ENCODE assay signal across 17 cellular contexts in genomic region chr7:39816462-39817065, GRCh38.
DNase-seq lines count a peak whose midpoint lies in the region; ATAC-seq, FAIRE-seq and TF ChIP-seq lines count a peak whose summit lies in the region.
"Had no signal": no experiment of that assay in that cellular context is flagged by ENCODE, and none has a peak within 500 bp of the region (broad histone marks: within the 10 kb centered on the region; RNA-seq: fewer than 3 reads in every experiment).

No MANE protein-coding gene starts in this region.

- whole genome bisulfite sequencing in sigmoid colon, 2 donors: 76 to 81% methylated on average over 7 of the region's 7 CpGs

- peak; percentile 25 for DNase-seq in A673 (ENCODE audit: low spot score)
- peak; percentile 45 for DNase-seq in endothelial cell of umbilical vein (ENCODE audit: low read depth, low spot score)
- DNase-seq in NCI-H446 (lab: John Stamatoyannopoulos, UW): no peak
- no peak for DNase-seq in naive thymus-derived CD8-positive, alpha-beta T cell
- DNase-seq in NCI-H510A (lab: John Stamatoyannopoulos, UW): no peak
- DNase-seq in sigmoid colon: no peak
- DNase-seq: 8988T; Calu3; CD8-positive, alpha-beta T cell; DMS79 treated with DMSO at 0.1 percent for 48 hours; GF-D8; GOT3; H7 had no signal

- TF ChIP-seq POLR2A in endothelial cell of umbilical vein (IDR thresholded peaks at IDR 0.05; ENCODE audit: low read depth, low read length): no peak
- TF ChIP-seq POLR2A in sigmoid colon (IDR thresholded peaks at IDR 0.05): no peak

- peak overlapping the region; percentile 8 for H3K4me2 ChIP-seq in endothelial cell of umbilical vein (ENCODE audit: insufficient read depth, low read length)
- H3K4me2 ChIP-seq: BLaER1 treated with 17β-estradiol and CSF1 and Interleukin-3, amounts not matched to agents 10 nM and 100 nM had no signal

- H3K27ac Mint-ChIP-seq in naive thymus-derived CD8-positive, alpha-beta T cell: no peak overlapping the region
- H3K27ac Mint-ChIP-seq: B cell; CD8-positive, alpha-beta T cell had no signal

- no peaks in the 10 kb centered on the region for H3K36me3 Mint-ChIP-seq in naive thymus-derived CD8-positive, alpha-beta T cell
- H3K36me3 Mint-ChIP-seq: CD8-positive, alpha-beta T cell had no signal

- H3K27me3 Mint-ChIP-seq in naive thymus-derived CD8-positive, alpha-beta T cell: peaks cover 9 to 29% (median 17%) of the 10 kb centered on the region in 5 donors

- no peaks in the 10 kb centered on the region for H3K9me3 ChIP-seq in A673 (ENCODE audit: low read depth, low read length, poor library complexity, severe bottlenecking)
- H3K9me3 ChIP-seq in HEK293 (ENCODE audit: control insufficient read depth, insufficient read depth, low read depth, low read length): no peaks in the 10 kb centered on the region
- no peaks in the 10 kb centered on the region for H3K9me3 ChIP-seq in endothelial cell of umbilical vein (replicated peaks; ENCODE audit: control insufficient read depth, insufficient read depth, low read length)
- H3K9me3 ChIP-seq in sigmoid colon: no peaks in the 10 kb centered on the region
- H3K9me3 ChIP-seq: BLaER1 treated with 17β-estradiol and CSF1 and Interleukin-3, amounts not matched to agents 10 nM and 100 nM had no signal

- H3K9me3 Mint-ChIP-seq in naive thymus-derived CD8-positive, alpha-beta T cell: no peaks in the 10 kb centered on the region
- H3K9me3 Mint-ChIP-seq: CD8-positive, alpha-beta T cell had no signal

- no peak overlapping the region for H2AFZ ChIP-seq in endothelial cell of umbilical vein (ENCODE audit: low read depth, low read length)

- H3K4me1 Mint-ChIP-seq in naive thymus-derived CD8-positive, alpha-beta T cell: no peaks in the 10 kb centered on the region
- H3K4me1 Mint-ChIP-seq: B cell had no signal

- H3K9me1 ChIP-seq in endothelial cell of umbilical vein (replicated peaks; ENCODE audit: control insufficient read depth, extremely low read depth, insufficient read depth, low read length): no peaks in the 10 kb centered on the region

- no peak for TF ChIP-seq EP300 in sigmoid colon (IDR thresholded peaks at IDR 0.05)

- no peaks in the 10 kb centered on the region for H3K79me2 ChIP-seq in endothelial cell of umbilical vein (ENCODE audit: control insufficient read depth, insufficient read depth, low read length)

- no peak overlapping the region for H3K4me3 Mint-ChIP-seq in naive thymus-derived CD8-positive, alpha-beta T cell
- H3K4me3 Mint-ChIP-seq: B cell; CD8-positive, alpha-beta T cell had no signal

- POLR2A ChIA-PET in A673 (lab: Charles Lee; ENCODE audit: low non-redundant PET) (no interaction called here), HEK293 (lab: Yijun Ruan, JAX) (no interaction called here), endothelial cell of umbilical vein (lab: Charles Lee) (no interaction called here)
- POLR2A ChIA-PET in naive thymus-derived CD8-positive, alpha-beta T cell (lab: Charles Lee): no interaction called here

- H3K4me3 ChIP-seq in A673 (ENCODE audit: low read depth, low read length, poor library complexity, severe bottlenecking) (no peak overlapping the region), HEK293 (ENCODE audit: low read depth, low read length) (no peak overlapping the region), endothelial cell of umbilical vein (replicated peaks in 1 of 3; ENCODE audit: insufficient read depth in 1 of 3, low read depth in 1 of 3, low read length in 3 of 3) (no peak overlapping the region), sigmoid colon (no peak overlapping the region)
- H3K4me3 ChIP-seq: BLaER1 treated with 17β-estradiol and CSF1 and Interleukin-3, amounts not matched to agents 10 nM and 100 nM had no signal

- H3K36me3 ChIP-seq in A673 (ENCODE audit: insufficient read depth, low read length, poor library complexity, severe bottlenecking) (no peaks in the 10 kb centered on the region), HEK293 (ENCODE audit: control insufficient read depth in 2 of 2, insufficient read depth in 1 of 2, low read length in 2 of 2) (no peaks in the 10 kb centered on the region), endothelial cell of umbilical vein (ENCODE audit: control insufficient read depth in 2 of 2, extremely low read depth in 1 of 2, insufficient read depth in 2 of 2, low read length in 2 of 2) (no peaks in the 10 kb centered on the region), sigmoid colon (no peaks in the 10 kb centered on the region)
- H3K36me3 ChIP-seq: BLaER1 treated with 17β-estradiol and CSF1 and Interleukin-3, amounts not matched to agents 10 nM and 100 nM had no signal

- FAIRE-seq in endothelial cell of umbilical vein (lab: Jason Lieb, UNC): no peak

- no peak overlapping the region for H3K9ac ChIP-seq in endothelial cell of umbilical vein (replicated peaks; ENCODE audit: extremely low read depth, insufficient read depth, low read length)
- H3K9ac ChIP-seq: BLaER1 treated with 17β-estradiol and CSF1 and Interleukin-3, amounts not matched to agents 10 nM and 100 nM had no signal

- BruUV-seq in A673 (replicated peaks; lab: Mats Ljungman, UMichigan) (no TSS peak), endothelial cell of umbilical vein (replicated peaks; lab: Mats Ljungman, UMichigan) (no TSS peak)

- H3K27ac ChIP-seq in A673 (ENCODE audit: low read depth, low read length, poor library complexity, severe bottlenecking): no peak overlapping the region
- no peak overlapping the region for H3K27ac ChIP-seq in HEK293 (ENCODE audit: extremely low read depth, low read depth, low read length)
- H3K27ac ChIP-seq in endothelial cell of umbilical vein (ENCODE audit: insufficient read depth, low read depth, low read length): no peak overlapping the region
- H3K27ac ChIP-seq in sigmoid colon: no peak overlapping the region
- H3K27ac ChIP-seq: BLaER1 treated with 17β-estradiol and CSF1 and Interleukin-3, amounts not matched to agents 10 nM and 100 nM had no signal

- no peak; the same call in 2 of the 3 replicates for ATAC-seq in SK-N-SH treated with all-trans-retinoic acid at 6 μM for 48 hours
- no peak for ATAC-seq in naive thymus-derived CD8-positive, alpha-beta T cell
- ATAC-seq: CD8-positive, alpha-beta T cell had no signal

- dilution Hi-C loops in endothelial cell of umbilical vein (cut with MboI; ENCODE audit: extremely low pct_ligation_motif_present, low sequenced_read_pairs): no loop called here

- H3K4me1 ChIP-seq in A673 (ENCODE audit: insufficient read depth, low read length, poor library complexity, severe bottlenecking): peaks cover 17% of the 10 kb centered on the region
- peaks cover 11% of the 10 kb centered on the region for H3K4me1 ChIP-seq in HEK293 (ENCODE audit: control insufficient read depth, insufficient read depth, low read length)
- no peaks in the 10 kb centered on the region for H3K4me1 ChIP-seq in endothelial cell of umbilical vein (ENCODE audit: control insufficient read depth, extremely low read depth, insufficient read depth, low read length)
- no peaks in the 10 kb centered on the region for H3K4me1 ChIP-seq in sigmoid colon

- no peaks in the 10 kb centered on the region for H4K20me1 ChIP-seq in endothelial cell of umbilical vein (replicated peaks; ENCODE audit: control insufficient read depth, extremely low read depth, insufficient read depth, low read length)
- H4K20me1 ChIP-seq: BLaER1 treated with 17β-estradiol and CSF1 and Interleukin-3, amounts not matched to agents 10 nM and 100 nM had no signal

- TF ChIP-seq CTCF in A673 (conservative IDR thresholded peaks at IDR 0.05; ENCODE audit: low read depth, low read length): no peak
- no peak for TF ChIP-seq CTCF in HEK293 (tag by site-specific recombination; IDR thresholded peaks at IDR 0.05)
- no peak for TF ChIP-seq CTCF in endothelial cell of umbilical vein (IDR thresholded peaks at IDR 0.05; ENCODE audit: extremely low read depth in 1 of 2, insufficient read depth in 1 of 2, low read depth in 1 of 2, low read length in 2 of 2)
- TF ChIP-seq CTCF in sigmoid colon (IDR thresholded peaks at IDR 0.05): no peak

- intact Hi-C loops in A673 (cut with micrococcal nuclease; ENCODE audit: unreplicated experiment) (no loop called here), endothelial cell of umbilical vein (cut with micrococcal nuclease) (no loop called here), sigmoid colon (cut with DNase I) (no loop called here)

- H3K27me3 ChIP-seq in A673 (replicated peaks; ENCODE audit: insufficient read depth, low read depth, low read length, poor library complexity): no peaks in the 10 kb centered on the region
- peaks cover 27 to 64% of the 10 kb centered on the region in 2 experiments for H3K27me3 ChIP-seq in endothelial cell of umbilical vein (ENCODE audit: control insufficient read depth in 2 of 2, insufficient read depth in 2 of 2, low read length in 2 of 2)
- no peaks in the 10 kb centered on the region for H3K27me3 ChIP-seq in sigmoid colon
- H3K27me3 ChIP-seq: BLaER1 treated with 17β-estradiol and CSF1 and Interleukin-3, amounts not matched to agents 10 nM and 100 nM had no signal

- CTCF ChIA-PET in A673 (lab: Charles Lee): no interaction called here
- CTCF ChIA-PET in HEK293 (lab: Yijun Ruan, JAX): interaction anchor here (0.7 kb wide), 1 partner anchor 423 kb away, joined by 7 read pairs; no protein-coding TSS in a partner anchor
- CTCF ChIA-PET in endothelial cell of umbilical vein (lab: Charles Lee): no interaction called here

TF ChIP-seq in endothelial cell of umbilical vein, 7 proteins besides CTCF, POLR2A, EP300 and RAD21:
- TF ChIP-seq MAX (IDR thresholded peaks at IDR 0.05; ENCODE audit: insufficient read depth, insufficient read length) (no peak), MYC (IDR thresholded peaks at IDR 0.05; ENCODE audit: low read depth, low read length) (no peak), POLR2AphosphoS5 (IDR thresholded peaks at IDR 0.05; ENCODE audit: insufficient read depth, low read depth, low read length) (no peak), JUN (IDR thresholded peaks at IDR 0.05; ENCODE audit: borderline replicate concordance, insufficient read depth, insufficient read length, low read depth) (no peak), EZH2 (IDR thresholded peaks at IDR 0.05; ENCODE audit: borderline replicate concordance, low read depth, low read length, severe bottlenecking) (no peak), FOS (IDR thresholded peaks at IDR 0.05; ENCODE audit: borderline replicate concordance, insufficient read depth, low read length) (no peak), GATA2 (IDR thresholded peaks at IDR 0.05; ENCODE audit: insufficient read depth, insufficient read length, low read depth, low read length) (no peak)

Comparison
In these comparisons a context has a peak if more than half of its experiments do, and no peak if none do; other contexts are left out.
1. DNase-seq: peak in A673 (single experiment) and endothelial cell of umbilical vein (single experiment); none in NCI-H446 (0 of 2), naive thymus-derived CD8-positive, alpha-beta T cell (0 of 10), NCI-H510A (single experiment) and sigmoid colon (single experiment).